Comparison of ENCODE assay signal across 9 cellular contexts in genomic region chr2:96324716-96325037, GRCh38. TPM values are rescaled to one million over a fixed set of nuclear protein-coding genes. Genes with fewer than 3 reads are reported as not detected.
DNase-seq lines count a peak whose midpoint lies in the region; TF ChIP-seq lines count a peak whose summit lies in the region.
"Had no signal": no experiment of that assay in that cellular context is flagged by ENCODE, and none has a peak within 500 bp of the region (broad histone marks: within the 10 kb centered on the region; RNA-seq: fewer than 3 reads in every experiment).

No MANE protein-coding gene starts in this region.

- TF ChIP-seq CTCF in GM10248 (IDR thresholded peaks at IDR 0.05; ENCODE audit: control extremely low read depth, extremely low read depth, low read depth, missing control alignments), result no peak
- TF ChIP-seq CTCF in smooth muscle cell (IDR thresholded peaks at IDR 0.05; ENCODE audit: borderline replicate concordance, insufficient read depth, poor library complexity, severe bottlenecking), result no peak

- CTCF ChIA-PET in GM10248 (lab: Yijun Ruan, JAX), result interaction anchor here (0.8 to 5.6 kb wide), 10 partner anchors 8 to 208 kb away, joined by 3 to 30 read pairs (median 4); partner anchors contain the start of gene NCAPH

- H3K4me1 ChIP-seq in smooth muscle cell (ENCODE audit: low read depth), result peaks cover 15% of the 10 kb centered on the region

- DNase-seq in GM10248 (ENCODE audit: extremely low spot score) (peak; percentile 48), RPMI8226 (peak; percentile 54), erythroblast (lab: John Stamatoyannopoulos, UW) (peak; percentile 56 to 57), smooth muscle cell (lab: John Stamatoyannopoulos, UW; ENCODE audit: unreplicated experiment) (no peak), NCI-H524 treated with DMSO at 0.1 percent for 48 hours (lab: John Stamatoyannopoulos, UW) (no peak), GM03348 (ENCODE audit: low spot score) (no peak), NCI-H1694 (lab: John Stamatoyannopoulos, UW) (no peak), superior temporal gyrus (ENCODE audit: extremely low spot score) (no peak)
- DNase-seq: HCEC 1CT had no signal

- H4K20me1 ChIP-seq in smooth muscle cell (ENCODE audit: low read depth), result no peaks in the 10 kb centered on the region

- peak overlapping the region; percentile 100 for H2AFZ ChIP-seq in smooth muscle cell (ENCODE audit: low read depth)

- H3K4me3 ChIP-seq in smooth muscle cell, result peak overlapping the region; percentile 74

- TF ChIP-seq POLR2A in erythroblast (IDR thresholded peaks at IDR 0.05; ENCODE audit: low read length), result no peak

- H3K9ac ChIP-seq in smooth muscle cell (ENCODE audit: low read depth), result peak overlapping the region; percentile 35

- no peaks in the 10 kb centered on the region for H3K79me2 ChIP-seq in smooth muscle cell (ENCODE audit: low read depth)

- peak overlapping the region; percentile 99 for H3K4me2 ChIP-seq in smooth muscle cell

- no peaks in the 10 kb centered on the region for H3F3A ChIP-seq in smooth muscle cell (ENCODE audit: low read depth)

- H3K27ac ChIP-seq in smooth muscle cell (ENCODE audit: low read depth), result no peak overlapping the region

- POLR2A ChIA-PET in GM10248 (lab: Yijun Ruan, JAX), result interaction anchor here (1.5 kb wide), 1 partner anchor 11 kb away, joined by 12 read pairs; the partner anchor contains the start of gene NCAPH

- no peaks in the 10 kb centered on the region for H3K36me3 ChIP-seq in smooth muscle cell (ENCODE audit: low read depth)

- WGBS in smooth muscle cell (ENCODE audit: low lambda C conversion rate), result 42% methylated on average over 6 of the region's 6 CpGs

- peaks cover 45% of the 10 kb centered on the region for H3K27me3 ChIP-seq in smooth muscle cell (ENCODE audit: low read depth)

- H3K9me3 ChIP-seq in smooth muscle cell (replicated peaks; ENCODE audit: low read depth), result no peaks in the 10 kb centered on the region

RNA-seq across cellular contexts. Expression of gene ITPRIPL1, which starts 0.4 kb away (rescaled TPM):
- total RNA-seq in smooth muscle cell, result 3.3 and 3.5 TPM in 2 replicates
- polyA plus RNA-seq in smooth muscle cell, result 4.3 and 6.0 TPM in 2 replicates

RNA-seq across cellular contexts. Expression of gene NCAPH, which starts 10.9 kb away (rescaled TPM):
- total RNA-seq in smooth muscle cell, result 4.5 and 6.2 TPM in 2 replicates
- 4.8 and 6.0 TPM in 2 replicates for polyA plus RNA-seq in smooth muscle cell

RNA-seq across cellular contexts. Expression of gene SNRNP200, which starts 19.3 kb away (rescaled TPM):
- total RNA-seq in smooth muscle cell, result 49.1 and 49.5 TPM in 2 replicates
- 54.1 and 57.6 TPM in 2 replicates for polyA plus RNA-seq in smooth muscle cell

RNA-seq across cellular contexts. Expression of gene CIAO1, which starts 58.7 kb away (rescaled TPM):
- total RNA-seq in smooth muscle cell, result 48.6 and 59.8 TPM in 2 replicates
- polyA plus RNA-seq in smooth muscle cell, result 56.2 and 56.4 TPM in 2 replicates

RNA-seq across cellular contexts. Expression of gene TMEM127, which starts 58.9 kb away (rescaled TPM):
- 18.7 and 21.9 TPM in 2 replicates for total RNA-seq in smooth muscle cell
- polyA plus RNA-seq in smooth muscle cell, result 20.5 and 31.8 TPM in 2 replicates

Comparison
In these comparisons a context has a peak if more than half of its experiments do, and no peak if none do; other contexts are left out.
1. DNase-seq: peak in GM10248 (single experiment), RPMI8226 (single experiment) and erythroblast (2 of 2); none in smooth muscle cell (single experiment), NCI-H524 treated with DMSO at 0.1 percent for 48 hours (single experiment), GM03348 (single experiment), NCI-H1694 (single experiment) and superior temporal gyrus (single experiment).